13 cellular contexts compared by ENCODE assay signal in genomic region chr2:83517727-83518368, GRCh38.
DNase-seq lines count a peak whose midpoint lies in the region; ATAC-seq, FAIRE-seq and TF ChIP-seq lines count a peak whose summit lies in the region.
"Had no signal": no experiment of that assay in that cellular context is flagged by ENCODE, and none has a peak within 500 bp of the region (broad histone marks: within the 10 kb centered on the region; RNA-seq: fewer than 3 reads in every experiment).

No MANE protein-coding gene starts in this region.

- H3K27me3 ChIP-seq in SJCRH30 (no peaks in the 10 kb centered on the region; the same call in 1 of the 2 replicates), HepG2 (ENCODE audit: control insufficient read depth in 1 of 2, insufficient read depth in 2 of 2, low read length in 2 of 2) (no peaks in the 10 kb centered on the region), MM.1S (replicated peaks; ENCODE audit: insufficient read depth, low read length) (no peaks in the 10 kb centered on the region)

- BruUV-seq in HepG2 (replicated peaks; lab: Mats Ljungman, UMichigan), result no TSS peak

- peak; percentile 89 for DNase-seq in ELF-1 (ENCODE audit: low read depth, low spot score)
- DNase-seq in HuH-7 (ENCODE audit: low spot score), result peak; percentile 51
- peak; percentile 10 to 32 for DNase-seq in SJCRH30
- DNase-seq in HepG2 (ENCODE audit: low spot score), result no peak
- DNase-seq in GM10266 (ENCODE audit: extremely low spot score), result no peak
- no peak for DNase-seq in MM.1S
- DNase-seq: CD8-positive, alpha-beta memory T cell; NCI-H1092; NCI-H345; NCI-H526 treated with DMSO at 0.1 percent for 48 hours had no signal

- POLR2A ChIA-PET in HepG2 (lab: Yijun Ruan, JAX), result no interaction called here

- FAIRE-seq in HepG2 (lab: Jason Lieb, UNC), result no peak
- FAIRE-seq: GM12891, GM19239 had no signal

- no peak overlapping the region for H3K9ac ChIP-seq in HepG2 (ENCODE audit: insufficient read depth, low read depth, low read length)
- no peak overlapping the region for H3K9ac ChIP-seq in MM.1S (ENCODE audit: low read length)

- no peak for TF ChIP-seq EP300 in HepG2 (IDR thresholded peaks at IDR 0.05; ENCODE audit: low read depth in 2 of 2, low read length in 2 of 2)
- no peak for TF ChIP-seq EP300 in HepG2 (CRISPR knock-in tag; IDR thresholded peaks at IDR 0.05; ENCODE audit: borderline replicate concordance)

- intact Hi-C loops in HepG2 (cut with micrococcal nuclease; ENCODE audit: unreplicated experiment), result no loop called here

- no peaks in the 10 kb centered on the region for H3K9me2 ChIP-seq in MM.1S (replicated peaks; ENCODE audit: insufficient read depth, low read length)

- 89% methylated on average over 42 of the region's 42 CpGs for WGBS in HepG2 (ENCODE audit: low lambda C conversion rate)

- H3K4me1 ChIP-seq in SJCRH30 (no peaks in the 10 kb centered on the region), HepG2 (ENCODE audit: insufficient read depth, low read length) (no peaks in the 10 kb centered on the region), MM.1S (ENCODE audit: low read length) (no peaks in the 10 kb centered on the region)

- no peak overlapping the region for H3K4me2 ChIP-seq in HepG2 (ENCODE audit: low read depth, low read length)
- H3K4me2 ChIP-seq in MM.1S (ENCODE audit: low read depth, low read length), result no peak overlapping the region

- H3K4me3 ChIP-seq in SJCRH30 (no peak overlapping the region), HepG2 (replicated peaks in 1 of 3; ENCODE audit: insufficient read depth in 1 of 3, low read depth in 2 of 3, low read length in 3 of 3) (no peak overlapping the region), MM.1S (ENCODE audit: low read length) (no peak overlapping the region)

- no peak for TF ChIP-seq POLR2A in HepG2 (IDR thresholded peaks at IDR 0.05; ENCODE audit: insufficient read depth in 1 of 2, low read depth in 2 of 2, low read length in 2 of 2)

- TF ChIP-seq RAD21 in HepG2 (CRISPR knock-in tag; IDR thresholded peaks at IDR 0.05), result no peak

- in situ Hi-C loops in HepG2 (cut with HindIII; ENCODE audit: extremely low pct_ligation_motif_present, low pct_unique_long_range_greater_than_20kb), result no loop called here

- H3F3A ChIP-seq in MM.1S (ENCODE audit: insufficient read depth, low read length), result no peaks in the 10 kb centered on the region

- H3K27ac ChIP-seq in SJCRH30 (no peak overlapping the region), HepG2 (ENCODE audit: extremely low read length, insufficient read depth, low read length) (no peak overlapping the region), MM.1S (ENCODE audit: low read length) (no peak overlapping the region)

- H2AFZ ChIP-seq in HepG2 (ENCODE audit: low read length) (no peak overlapping the region), MM.1S (ENCODE audit: low read length) (no peak overlapping the region)

- no peaks in the 10 kb centered on the region for H3K79me2 ChIP-seq in HepG2 (ENCODE audit: insufficient read depth, low read length)
- H3K79me2 ChIP-seq in MM.1S (ENCODE audit: low read length), result no peaks in the 10 kb centered on the region

- TF ChIP-seq CTCF in HepG2 (CRISPR knock-in tag; IDR thresholded peaks at IDR 0.05) (peak; percentile 14; the same call in 1 of the 2 replicates), GM10266 (IDR thresholded peaks at IDR 0.05; ENCODE audit: control insufficient read depth, insufficient read depth, low read depth, missing control alignments) (no peak), MM.1S (IDR thresholded peaks at IDR 0.05; ENCODE audit: low read length) (no peak)

- H3K36me3 ChIP-seq in SJCRH30 (no peaks in the 10 kb centered on the region), HepG2 (replicated peaks in 1 of 2; ENCODE audit: control insufficient read depth in 1 of 2, insufficient read depth in 2 of 2, low read length in 2 of 2) (no peaks in the 10 kb centered on the region), MM.1S (replicated peaks; ENCODE audit: insufficient read depth, low read length) (no peaks in the 10 kb centered on the region)

- H4K20me1 ChIP-seq in HepG2 (ENCODE audit: insufficient read depth, low read length), result no peaks in the 10 kb centered on the region
- H4K20me1 ChIP-seq in MM.1S (ENCODE audit: insufficient read depth, low read length), result no peaks in the 10 kb centered on the region

- H3K9me3 ChIP-seq in SJCRH30 (replicated peaks) (no peaks in the 10 kb centered on the region), HepG2 (ENCODE audit: low read length) (peaks cover 75% of the 10 kb centered on the region), MM.1S (replicated peaks; ENCODE audit: insufficient read depth, low read length) (no peaks in the 10 kb centered on the region)

- no peak for ATAC-seq in HepG2
- no peak for ATAC-seq in HG02610 (IDR thresholded peaks at IDR 0.05; ENCODE audit: unreplicated experiment)

- CTCF ChIA-PET in HepG2 (lab: Yijun Ruan, JAX; ENCODE audit: low intra/inter-chr PET ratio, low total read pairs), result no interaction called here

TF ChIP-seq in HepG2, 621 proteins besides CTCF, POLR2A, EP300 and RAD21 (continues in another document):
- TF ChIP-seq POLR2AphosphoS2 (IDR thresholded peaks at IDR 0.05; ENCODE audit: low read depth, low read length) (no peak), CC2D1A (CRISPR knock-in tag; IDR thresholded peaks at IDR 0.05) (no peak), ZNF431 (CRISPR knock-in tag; IDR thresholded peaks at IDR 0.05; ENCODE audit: borderline replicate concordance, low read depth) (no peak), HES4 (CRISPR knock-in tag; IDR thresholded peaks at IDR 0.05; ENCODE audit: borderline replicate concordance) (no peak), DRAP1 (CRISPR knock-in tag; IDR thresholded peaks at IDR 0.05) (no peak), TGIF2 (CRISPR knock-in tag; IDR thresholded peaks at IDR 0.05) (no peak), ZBTB40 (IDR thresholded peaks at IDR 0.05) (no peak), ZBTB40 (CRISPR knock-in tag; IDR thresholded peaks at IDR 0.05) (no peak), ZKSCAN8 (CRISPR knock-in tag; IDR thresholded peaks at IDR 0.05; ENCODE audit: borderline replicate concordance) (no peak), TARDBP (CRISPR knock-in tag; IDR thresholded peaks at IDR 0.05) (no peak)

Comparison
In these comparisons a context has a peak if more than half of its experiments do, and no peak if none do; other contexts are left out.
1. DNase-seq: peak in ELF-1 (single experiment), HuH-7 (single experiment) and SJCRH30 (2 of 2); none in HepG2 (single experiment), GM10266 (single experiment) and MM.1S (single experiment).